ENCODE assay signal across 28 cellular contexts in the genomic region with DNA sequence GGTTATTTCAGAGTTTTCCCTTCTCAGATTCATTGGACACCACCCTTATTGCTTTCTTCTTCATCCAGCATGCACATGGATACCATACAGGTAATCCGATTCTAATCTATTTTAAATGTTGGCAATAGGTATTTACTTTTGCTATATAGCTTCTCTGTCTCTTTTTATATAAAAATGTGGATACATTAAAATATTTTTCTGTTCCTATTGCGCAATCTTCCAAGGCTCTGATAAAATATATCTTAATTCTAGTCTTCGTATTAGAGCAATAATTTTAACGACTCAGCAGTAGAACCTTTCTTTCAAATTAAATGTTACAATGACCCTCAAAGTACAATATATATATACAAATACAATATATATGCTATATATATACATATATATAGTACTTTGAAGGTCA.
"Had no signal": no experiment of that assay in that cellular context is flagged by ENCODE, and none has a peak within 500 bp of the region (broad histone marks: within the 10 kb centered on the region; RNA-seq: fewer than 3 reads in every experiment).

No MANE protein-coding gene starts in this region.

- DNase-seq: natural killer cell; occipital lobe; ovary; posterior cingulate gyrus; psoas muscle; right cardiac atrium; spleen; stimulated activated CD4-positive, alpha-beta T cell treated with anti-CD3 and anti-CD28 coated beads, Interleukin-12 subunit alpha, Interleukin-12 subunit beta, amount 100 ng/mL, for 4 hours; stimulated activated CD4-positive, alpha-beta T cell treated with anti-CD3 and anti-CD28 coated beads, Interleukin-1b, Interleukin-23, amount 100 ng/mL, for 48 hours; stimulated activated CD4-positive, alpha-beta T cell treated with anti-CD3 and anti-CD28 coated beads, Interleukin-4, amount 100 ng/mL, for 1 hour; stimulated activated CD4-positive, alpha-beta T cell treated with anti-CD3 and anti-CD28 coated beads, Interleukin-4, amount 100 ng/mL, for 4 hours; stimulated activated CD8-positive, alpha-beta memory T cell treated with anti-CD3 and anti-CD28 coated beads, Interleukin-4, amount 100 ng/mL, for 48 hours; stimulated activated naive CD4-positive, alpha-beta T cell; stimulated activated naive CD8-positive, alpha-beta T cell treated with anti-CD3 and anti-CD28 coated beads, Interleukin-15, amount 100 ng/mL, for 72 hours; stimulated activated naive CD8-positive, alpha-beta T cell treated with anti-CD3 and anti-CD28 coated beads, Interleukin-15, Interleukin-2, amounts not matched to agents 100 U/mL and 50 U/mL, for 24 hours; substantia nigra; testis; tibial artery; transverse colon; upper lobe of right lung; uterus had no signal

- H3K9me3 ChIP-seq: ovary, psoas muscle, suprapubic skin, testis, tibial artery, transverse colon, upper lobe of right lung, uterus had no signal

- H3K4me1 ChIP-seq: neural progenitor cell, parathyroid adenoma, psoas muscle, spleen, suprapubic skin, testis, tibial artery, transverse colon, upper lobe of right lung, uterus had no signal

- H3K27me3 ChIP-seq: neural progenitor cell, ovary, spleen, suprapubic skin, testis, tibial artery, transverse colon, upper lobe of right lung, uterus had no signal

- H3K79me2 ChIP-seq: parathyroid adenoma had no signal

- H3K4me2 ChIP-seq: neural progenitor cell, smooth muscle cell had no signal

- H2AFZ ChIP-seq: neural progenitor cell, parathyroid adenoma had no signal

- ATAC-seq: natural killer cell; psoas muscle; right cardiac atrium; sciatic nerve; stimulated activated memory B cell treated with anti-CD40 and anti-IgM and Interleukin-4, amounts not matched to agents 10 μg/mL and 1 μg/mL and 100 μg/mL, for 72 hours; stimulated activated naive CD8-positive, alpha-beta T cell treated with anti-CD3 and anti-CD28 coated beads, Interleukin-15, amount 100 ng/mL, for 72 hours; stimulated activated naive CD8-positive, alpha-beta T cell treated with anti-CD3 and anti-CD28 coated beads, Interleukin-15, Interleukin-2, amounts not matched to agents 100 U/mL and 50 U/mL, for 24 hours; upper lobe of right lung had no signal

- H3K9ac ChIP-seq: neural progenitor cell, parathyroid adenoma had no signal

- H3K27ac ChIP-seq: neural progenitor cell, ovary, parathyroid adenoma, psoas muscle, skin epidermis, spleen, suprapubic skin, testis, tibial artery, transverse colon, upper lobe of right lung, uterus had no signal

- H3K36me3 ChIP-seq: neural progenitor cell, ovary, spleen, suprapubic skin, tibial artery, transverse colon, upper lobe of right lung, uterus had no signal

- H3K4me3 ChIP-seq: neural progenitor cell, ovary, psoas muscle, skin epidermis, smooth muscle cell, spleen, suprapubic skin, testis, tibial artery, transverse colon, upper lobe of right lung, uterus had no signal
